ENCODE assay signal across 1 cellular context in genomic region chr17:78290671-78291070, GRCh38.
TF ChIP-seq lines count a peak whose summit lies in the region.

No MANE protein-coding gene starts in this region.

TF ChIP-seq in GM12878, 131 proteins besides CTCF, POLR2A, EP300 and RAD21 (continued from another document):
- TF ChIP-seq E4F1 (IDR thresholded peaks at IDR 0.05; ENCODE audit: borderline replicate concordance, partially characterized antibody) (no peak), PAX5 (IDR thresholded peaks at IDR 0.05; ENCODE audit: borderline replicate concordance, low read depth, low read length) (no peak), RFX5 (IDR thresholded peaks at IDR 0.05; ENCODE audit: low read depth, low read length) (no peak), TARDBP (IDR thresholded peaks at IDR 0.05; ENCODE audit: borderline replicate concordance) (no peak), CREM (IDR thresholded peaks at IDR 0.05; ENCODE audit: low read depth) (no peak), NR2C2 (IDR thresholded peaks at IDR 0.05; ENCODE audit: borderline replicate concordance, control insufficient read depth, insufficient read length, low read depth) (no peak), CEBPZ (IDR thresholded peaks at IDR 0.05; ENCODE audit: low read depth, low read length) (no peak)
